Comparison of ENCODE assay signal across 28 cellular contexts in genomic region chr5:8216921-8217320, GRCh38.
"Had no signal": no experiment of that assay in that cellular context is flagged by ENCODE, and none has a peak within 500 bp of the region (broad histone marks: within the 10 kb centered on the region; RNA-seq: fewer than 3 reads in every experiment).

No MANE protein-coding gene starts in this region.

- H3K4me1 ChIP-seq: neural progenitor cell, parathyroid adenoma, psoas muscle, right lobe of liver, sigmoid colon, stomach, thyroid gland, tibial nerve, upper lobe of left lung, vagina had no signal

- H3K36me3 Mint-ChIP-seq: naive thymus-derived CD4-positive, alpha-beta T cell; natural killer cell; neural progenitor cell; stimulated activated effector memory CD8-positive, alpha-beta T cell treated with anti-CD3 and anti-CD28 coated beads, Interleukin-12 subunit alpha, Interleukin-12 subunit beta, amount 100 ng/mL, for 72 hours; stimulated activated naive B cell treated with anti-CD40 and anti-IgM and Interleukin-4, amounts not matched to agents 10 μg/mL and 1 μg/mL and 100 μg/mL, for 72 hours had no signal

- H2AFZ ChIP-seq: neural progenitor cell, parathyroid adenoma had no signal

- H3K4me2 ChIP-seq: neural progenitor cell had no signal

- H3K27me3 Mint-ChIP-seq: stimulated activated naive B cell treated with anti-CD40 and anti-IgM and Interleukin-4, amounts not matched to agents 10 μg/mL and 1 μg/mL and 100 μg/mL, for 72 hours; stimulated activated naive CD8-positive, alpha-beta T cell treated with anti-CD3 and anti-CD28 coated beads, Interleukin-15, Interleukin-2, amounts not matched to agents 100 ng/mL and 50 ng/mL, for 24 hours had no signal

- H3K9ac ChIP-seq: neural progenitor cell, parathyroid adenoma had no signal

- H3K4me3 Mint-ChIP-seq: naive thymus-derived CD4-positive, alpha-beta T cell; natural killer cell; nephron; neural progenitor cell; stimulated activated effector memory CD8-positive, alpha-beta T cell treated with anti-CD3 and anti-CD28 coated beads, Interleukin-12 subunit alpha, Interleukin-12 subunit beta, amount 100 ng/mL, for 72 hours; stimulated activated naive B cell treated with anti-CD40 and anti-IgM and Interleukin-4, amounts not matched to agents 10 μg/mL and 1 μg/mL and 100 μg/mL, for 72 hours; stimulated activated naive CD8-positive, alpha-beta T cell treated with anti-CD3 and anti-CD28 coated beads, Interleukin-15, Interleukin-2, amounts not matched to agents 100 ng/mL and 50 ng/mL, for 24 hours had no signal

- H3K4me3 ChIP-seq: neural progenitor cell, ovary, psoas muscle, right lobe of liver, sigmoid colon, stomach, thoracic aorta, thyroid gland, tibial nerve, upper lobe of left lung, vagina had no signal

- H3K9me3 ChIP-seq: neutrophil, ovary, psoas muscle, right lobe of liver, sigmoid colon, thoracic aorta, thyroid gland, upper lobe of left lung, vagina had no signal

- H3K27ac Mint-ChIP-seq: naive thymus-derived CD4-positive, alpha-beta T cell; natural killer cell; nephron; neural progenitor cell; progenitor cell of endocrine pancreas; stimulated activated effector memory CD8-positive, alpha-beta T cell treated with anti-CD3 and anti-CD28 coated beads, Interleukin-12 subunit alpha, Interleukin-12 subunit beta, amount 100 ng/mL, for 72 hours; stimulated activated naive B cell treated with anti-CD40 and anti-IgM and Interleukin-4, amounts not matched to agents 10 μg/mL and 1 μg/mL and 100 μg/mL, for 72 hours; stimulated activated naive CD8-positive, alpha-beta T cell treated with anti-CD3 and anti-CD28 coated beads, Interleukin-15, Interleukin-2, amounts not matched to agents 100 ng/mL and 50 ng/mL, for 24 hours had no signal

- H3K36me3 ChIP-seq: neural progenitor cell, neutrophil, ovary, right lobe of liver, sigmoid colon, stomach, thoracic aorta, thyroid gland, tibial nerve, upper lobe of left lung, vagina had no signal

- DNase-seq: naive thymus-derived CD4-positive, alpha-beta T cell; natural killer cell; nucleus accumbens; ovary; psoas muscle; right lobe of liver; sigmoid colon; small intestine; stimulated activated CD4-positive, alpha-beta T cell treated with anti-CD3 and anti-CD28 coated beads, Interleukin-15, amount 100 ng/mL, for 24 hours; stimulated activated CD4-positive, alpha-beta T cell treated with anti-CD3 and anti-CD28 coated beads, Interleukin-2, amount 100 ng/mL, for 24 hours; stimulated activated CD4-positive, alpha-beta T cell treated with anti-CD3 and anti-CD28 coated beads, Interleukin-2, amount 100 ng/mL, for 48 hours; stimulated activated CD4-positive, alpha-beta T cell treated with anti-CD3 and anti-CD28 coated beads, Interleukin-4, amount 100 ng/mL, for 24 hours; stimulated activated naive B cell treated with anti-CD40 and anti-IgM and Interleukin-4, amounts not matched to agents 10 μg/mL and 1 μg/mL and 100 μg/mL, for 72 hours; stimulated activated naive CD4-positive, alpha-beta T cell treated with Interleukin-2 at 50 U/mL for 16 hours; stomach; thyroid gland; trophoblast cell had no signal

- H3K27me3 ChIP-seq: neural progenitor cell, neutrophil, ovary, right lobe of liver, sigmoid colon, stomach, thyroid gland, tibial nerve, upper lobe of left lung, vagina had no signal

- H3K27ac ChIP-seq: neural progenitor cell, neutrophil, ovary, parathyroid adenoma, psoas muscle, right lobe of liver, sigmoid colon, stomach, thoracic aorta, thyroid gland, tibial nerve, upper lobe of left lung, vagina had no signal

- H3K4me1 Mint-ChIP-seq: naive thymus-derived CD4-positive, alpha-beta T cell; natural killer cell; nephron; neural progenitor cell; stimulated activated effector memory CD8-positive, alpha-beta T cell treated with anti-CD3 and anti-CD28 coated beads, Interleukin-12 subunit alpha, Interleukin-12 subunit beta, amount 100 ng/mL, for 72 hours; stimulated activated naive B cell treated with anti-CD40 and anti-IgM and Interleukin-4, amounts not matched to agents 10 μg/mL and 1 μg/mL and 100 μg/mL, for 72 hours had no signal
